Comparison of ENCODE assay signal across 21 cellular contexts in genomic region chr18:61542596-61542995, GRCh38.
A peak's percentile ranks its signal among the peaks of the same experiment; 100 is the strongest.
DNase-seq lines count a peak whose midpoint lies in the region; TF ChIP-seq lines count a peak whose summit lies in the region.
"Had no signal": no experiment of that assay in that cellular context is flagged by ENCODE, and none has a peak within 500 bp of the region (broad histone marks: within the 10 kb centered on the region; RNA-seq: fewer than 3 reads in every experiment).

No MANE protein-coding gene starts in this region.

- dilution Hi-C loops in mammary epithelial cell (cut with HindIII; ENCODE audit: low sequenced_read_pairs) = no loop called here

- no peak for TF ChIP-seq CTCF in MCF 10A (IDR thresholded peaks at IDR 0.05; ENCODE audit: unreplicated experiment)
- no peak for TF ChIP-seq CTCF in mammary epithelial cell (conservative IDR thresholded peaks at IDR 0.05 in 1 of 2, IDR thresholded peaks at IDR 0.05 in 1 of 2; ENCODE audit: extremely low read depth in 1 of 2, insufficient read depth in 1 of 2, low read depth in 1 of 2, low read length in 2 of 2)
- no peak for TF ChIP-seq CTCF in mesothelial cell of epicardium (IDR thresholded peaks at IDR 0.05; ENCODE audit: unreplicated experiment)

- H3K27ac Mint-ChIP-seq in MCF 10A (ENCODE audit: low read depth, unreplicated experiment) (peak overlapping the region; percentile 93), mesothelial cell of epicardium (peak overlapping the region; percentile 30)
- H3K27ac Mint-ChIP-seq: CD4-positive, alpha-beta T cell; CD8-positive, alpha-beta memory T cell; GM23338; HFFc6 had no signal

- H3K27ac ChIP-seq in mammary epithelial cell (ENCODE audit: insufficient read depth, low read depth, low read length) = no peak overlapping the region
- H3K27ac ChIP-seq in urinary bladder (ENCODE audit: low read depth) = peak overlapping the region; percentile 38
- H3K27ac ChIP-seq: A549; BLaER1 treated with 17β-estradiol and CSF1 and Interleukin-3, amounts not matched to agents 10 nM and 100 nM had no signal

- no peak overlapping the region for H3K4me2 ChIP-seq in mammary epithelial cell (ENCODE audit: insufficient read depth, low read depth, low read length)
- H3K4me2 ChIP-seq: A549; BLaER1 treated with 17β-estradiol and CSF1 and Interleukin-3, amounts not matched to agents 10 nM and 100 nM; GM23338 had no signal

- 94% methylated on average over 2 of the region's 2 CpGs for WGBS in mammary epithelial cell (ENCODE audit: low coverage, missing lambda C conversion rate)
- 73% methylated on average over 2 of the region's 2 CpGs for WGBS in urinary bladder

- H3K9me3 Mint-ChIP-seq in MCF 10A (ENCODE audit: unreplicated experiment) (peaks cover 8% of the 10 kb centered on the region), mesothelial cell of epicardium (peaks cover 7% of the 10 kb centered on the region)
- H3K9me3 Mint-ChIP-seq: CD4-positive, alpha-beta T cell; CD8-positive, alpha-beta memory T cell; GM23338; HFFc6 had no signal

- H3K27me3 ChIP-seq in mammary epithelial cell (ENCODE audit: insufficient read depth, low read length) = no peaks in the 10 kb centered on the region
- H3K27me3 ChIP-seq: BE2C; BLaER1 treated with 17β-estradiol and CSF1 and Interleukin-3, amounts not matched to agents 10 nM and 100 nM had no signal

- in situ Hi-C loops in mammary epithelial cell (cut with MboI; ENCODE audit: low sequenced_read_pairs in 2 of 2) = no loop called here

- H3K79me2 ChIP-seq in mammary epithelial cell (ENCODE audit: insufficient read depth, low read length) = no peaks in the 10 kb centered on the region

- no peaks in the 10 kb centered on the region for H4K20me1 ChIP-seq in mammary epithelial cell (ENCODE audit: insufficient read depth, low read length)
- H4K20me1 ChIP-seq: BLaER1 treated with 17β-estradiol and CSF1 and Interleukin-3, amounts not matched to agents 10 nM and 100 nM had no signal

- no peak for DNase-seq in MCF 10A (ENCODE audit: unreplicated experiment)
- DNase-seq in mammary epithelial cell = no peak
- no peak for DNase-seq in mesothelial cell of epicardium (ENCODE audit: low spot score in 2 of 2, unreplicated experiment in 2 of 2)
- no peak for DNase-seq in SIG-M5 treated with dmso at 0.1 percent for 504 hours (lab: John Stamatoyannopoulos, UW; ENCODE audit: unreplicated experiment)
- no peak for DNase-seq in cardiac septum (ENCODE audit: low spot score)
- DNase-seq: 8988T; ACHN; AML-193; BE2C; CD4-positive, alpha-beta T cell; CD8-positive, alpha-beta memory T cell; DMS53; DMS79 treated with DMSO at 0.1 percent for 48 hours; GF-D8; HFFc6 had no signal

- H3K36me3 ChIP-seq in mammary epithelial cell (ENCODE audit: insufficient read depth, low read length) (no peaks in the 10 kb centered on the region), urinary bladder (ENCODE audit: insufficient read depth) (no peaks in the 10 kb centered on the region)
- H3K36me3 ChIP-seq: BE2C; BLaER1 treated with 17β-estradiol and CSF1 and Interleukin-3, amounts not matched to agents 10 nM and 100 nM; HAP-1 had no signal

- H3K4me1 ChIP-seq in mammary epithelial cell (ENCODE audit: insufficient read depth, low read length) (peaks cover 12% of the 10 kb centered on the region), urinary bladder (ENCODE audit: insufficient read depth) (peaks cover 2% of the 10 kb centered on the region)
- H3K4me1 ChIP-seq: A549, BE2C, HAP-1 had no signal

- CTCF ChIA-PET in MCF 10A (lab: Yijun Ruan, JAX) (interaction anchor here (0.6 to 1.9 kb wide), 5 partner anchors 9 to 714 kb away, joined by 3 to 8 read pairs (median 6); no protein-coding TSS in a partner anchor), mammary epithelial cell (lab: Charles Lee; ENCODE audit: low non-redundant PET) (no interaction called here)

- H3K4me3 ChIP-seq in mammary epithelial cell (replicated peaks in 1 of 3; ENCODE audit: insufficient read depth in 1 of 3, low read depth in 2 of 3, low read length in 3 of 3) (no peak overlapping the region), urinary bladder (ENCODE audit: low read depth, low read length) (no peak overlapping the region)
- H3K4me3 ChIP-seq: A549; BLaER1 treated with 17β-estradiol and CSF1 and Interleukin-3, amounts not matched to agents 10 nM and 100 nM; GM23338; HAP-1 had no signal

- H3K27me3 Mint-ChIP-seq in MCF 10A (ENCODE audit: insufficient read depth, unreplicated experiment) (no peaks in the 10 kb centered on the region), mesothelial cell of epicardium (ENCODE audit: low read depth) (no peaks in the 10 kb centered on the region)

- H3K4me3 Mint-ChIP-seq in MCF 10A (ENCODE audit: unreplicated experiment) (no peak overlapping the region), mesothelial cell of epicardium (no peak overlapping the region)
- H3K4me3 Mint-ChIP-seq: CD14-positive monocyte; CD4-positive, alpha-beta T cell; CD8-positive, alpha-beta memory T cell; GM23338; HFFc6 had no signal

- H3K9me3 ChIP-seq in mammary epithelial cell (replicated peaks; ENCODE audit: insufficient read depth, low read length) = no peaks in the 10 kb centered on the region
- H3K9me3 ChIP-seq: A549; BE2C; BLaER1 treated with 17β-estradiol and CSF1 and Interleukin-3, amounts not matched to agents 10 nM and 100 nM; HAP-1 had no signal

- H2AFZ ChIP-seq in mammary epithelial cell (ENCODE audit: low read depth, low read length) = no peak overlapping the region

- BruUV-seq in MCF 10A (replicated peaks; lab: Mats Ljungman, UMichigan) (no TSS peak), mammary epithelial cell (replicated peaks; lab: Mats Ljungman, UMichigan) (no TSS peak)

- POLR2A ChIA-PET in MCF 10A (lab: Yijun Ruan, JAX) = interaction anchor here (0.6 to 1.1 kb wide), 2 partner anchors 579 to 834 kb away, joined by 3 to 4 read pairs; no protein-coding TSS in a partner anchor

- H3K4me1 Mint-ChIP-seq in MCF 10A (ENCODE audit: insufficient read depth, unreplicated experiment) (peaks cover 19% of the 10 kb centered on the region), mesothelial cell of epicardium (peaks cover 40% of the 10 kb centered on the region)
- H3K4me1 Mint-ChIP-seq: CD14-positive monocyte; CD8-positive, alpha-beta memory T cell had no signal

- H3K9ac ChIP-seq in mammary epithelial cell (ENCODE audit: insufficient read depth, low read length) = no peak overlapping the region
- H3K9ac ChIP-seq: BLaER1 treated with 17β-estradiol and CSF1 and Interleukin-3, amounts not matched to agents 10 nM and 100 nM had no signal

- intact Hi-C loops in MCF 10A (cut with micrococcal nuclease) (no loop called here), mammary epithelial cell (cut with micrococcal nuclease) (no loop called here), cardiac septum (cut with DNase I) (no loop called here)

- H3K36me3 Mint-ChIP-seq in MCF 10A (ENCODE audit: insufficient read depth, unreplicated experiment) = peaks cover 6% of the 10 kb centered on the region
- no peaks in the 10 kb centered on the region for H3K36me3 Mint-ChIP-seq in mesothelial cell of epicardium
- H3K36me3 Mint-ChIP-seq: CD14-positive monocyte; CD8-positive, alpha-beta memory T cell had no signal
